In the genomic region with DNA sequence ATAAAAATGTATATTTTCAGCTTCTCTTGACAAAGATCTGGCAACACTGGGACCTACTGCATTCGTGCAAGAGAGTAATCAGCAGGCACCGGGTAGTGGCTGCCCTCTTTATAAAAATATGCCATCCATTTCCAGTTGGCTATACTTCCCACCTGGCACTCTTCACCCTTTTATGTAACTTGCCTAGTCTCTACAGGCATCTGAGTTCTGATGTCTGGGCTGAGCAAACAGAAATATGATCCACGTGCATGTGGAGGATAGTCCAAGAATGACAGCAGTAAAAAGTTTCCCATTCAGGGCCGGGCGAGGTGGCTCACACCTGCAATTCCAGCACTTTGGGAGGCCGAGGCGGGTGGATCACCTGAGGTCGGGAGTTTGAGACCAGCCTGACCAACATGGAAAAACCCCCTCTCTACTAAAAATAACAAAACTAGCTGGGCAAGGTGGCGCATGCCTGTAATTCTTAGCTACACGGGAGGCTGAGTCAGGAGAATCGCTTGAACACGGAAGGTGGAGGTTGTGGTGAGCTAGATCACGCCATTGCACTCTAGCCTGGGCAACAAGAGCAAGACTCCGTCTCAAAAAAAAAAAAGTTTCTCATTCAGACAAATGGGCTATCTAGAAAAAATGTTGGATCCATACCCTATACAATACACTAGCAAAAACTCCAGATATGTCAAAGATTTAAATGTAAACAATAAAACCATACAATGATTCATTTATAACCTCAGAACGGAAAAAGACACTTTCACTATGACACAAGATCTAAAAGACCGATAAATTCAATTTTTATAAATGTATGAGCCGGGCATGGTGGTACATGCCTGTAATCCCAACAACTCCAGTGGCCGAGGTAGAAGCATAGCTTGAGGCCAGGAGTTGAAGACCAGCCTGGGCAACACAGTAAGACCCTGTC, we compare ENCODE assay signal across 10 cellular contexts. TPM values are rescaled to one million over a fixed set of nuclear protein-coding genes. Genes with fewer than 3 reads are reported as not detected.
A peak's percentile ranks its signal among the peaks of the same experiment; 100 is the strongest.
DNase-seq lines count a peak whose midpoint lies in the region; ATAC-seq and TF ChIP-seq lines count a peak whose summit lies in the region.
"Had no signal": no experiment of that assay in that cellular context is flagged by ENCODE, and none has a peak within 500 bp of the region (broad histone marks: within the 10 kb centered on the region; RNA-seq: fewer than 3 reads in every experiment).

No MANE protein-coding gene starts in this region.

- H3K4me3 Mint-ChIP-seq in stimulated activated naive CD8-positive, alpha-beta T cell treated with anti-CD3 and anti-CD28 coated beads, Interleukin-15, Interleukin-2, amounts not matched to agents 100 ng/mL and 50 ng/mL, for 24 hours: peak overlapping the region; percentile 52
- H3K4me3 Mint-ChIP-seq in T-cell: peak overlapping the region; percentile 49 to 79 (median 64)

- no peak for TF ChIP-seq EP300 in esophagus muscularis mucosa (IDR thresholded peaks at IDR 0.05)

- H3K4me3 ChIP-seq in esophagus muscularis mucosa: no peak overlapping the region

- peak overlapping the region in 3 of 4 donors; percentile 96 to 98 (median 97) for H3K27ac ChIP-seq in esophagus muscularis mucosa (replicated peaks in 1 of 4)

- no peak for DNase-seq in stimulated activated naive CD8-positive, alpha-beta T cell treated with anti-CD3 and anti-CD28 coated beads, Interleukin-15, Interleukin-2, amounts not matched to agents 100 U/mL and 50 U/mL, for 24 hours
- DNase-seq in T-cell: no peak
- no peak for DNase-seq in esophagus muscularis mucosa (ENCODE audit: extremely low spot score)
- no peak for DNase-seq in globus pallidus (ENCODE audit: low spot score)
- DNase-seq in AML-193 (lab: John Stamatoyannopoulos, UW): no peak
- DNase-seq in germinal center (ENCODE audit: low spot score): no peak
- DNase-seq: NCI-H2227 treated with DMSO at 0.1 percent for 48 hours, posterior cingulate gyrus had no signal

- ATAC-seq in stimulated activated naive CD8-positive, alpha-beta T cell treated with anti-CD3 and anti-CD28 coated beads, Interleukin-15, Interleukin-2, amounts not matched to agents 100 U/mL and 50 U/mL, for 24 hours: no peak
- no peak for ATAC-seq in T-cell (replicated peaks in 1 of 4)
- no peak for ATAC-seq in GM18520 (IDR thresholded peaks at IDR 0.05; ENCODE audit: unreplicated experiment)

- CTCF ChIA-PET in T-cell (lab: Charles Lee): interaction anchor here (0.7 to 1.0 kb wide), 3 partner anchors 17 to 1758 kb away, joined by 3 read pairs; no protein-coding TSS in a partner anchor

- POLR2A ChIA-PET in T-cell (lab: Charles Lee): interaction anchor here in 1 of 2 donors (0.6 kb wide), 1 partner anchor 555 kb away, joined by 3 read pairs; no protein-coding TSS in a partner anchor

- no peaks in the 10 kb centered on the region for H3K27me3 ChIP-seq in esophagus muscularis mucosa

- peak overlapping the region; percentile 79 for H3K27ac Mint-ChIP-seq in stimulated activated naive CD8-positive, alpha-beta T cell treated with anti-CD3 and anti-CD28 coated beads, Interleukin-15, Interleukin-2, amounts not matched to agents 100 ng/mL and 50 ng/mL, for 24 hours
- peak overlapping the region; percentile 53 to 81 for H3K27ac Mint-ChIP-seq in T-cell

- 81% methylated on average over 18 of the region's 18 CpGs for WGBS in esophagus muscularis mucosa

- peaks cover 13% of the 10 kb centered on the region for H3K9me3 Mint-ChIP-seq in stimulated activated naive CD8-positive, alpha-beta T cell treated with anti-CD3 and anti-CD28 coated beads, Interleukin-15, Interleukin-2, amounts not matched to agents 100 ng/mL and 50 ng/mL, for 24 hours
- H3K9me3 Mint-ChIP-seq in T-cell: no peaks in the 10 kb centered on the region

- intact Hi-C loops in esophagus muscularis mucosa (cut with DNase I): no loop called here

- H3K4me1 ChIP-seq in esophagus muscularis mucosa: peaks cover 16 to 37% (median 36%) of the 10 kb centered on the region in 4 donors

- peaks cover 18% of the 10 kb centered on the region for H3K36me3 Mint-ChIP-seq in stimulated activated naive CD8-positive, alpha-beta T cell treated with anti-CD3 and anti-CD28 coated beads, Interleukin-15, Interleukin-2, amounts not matched to agents 100 ng/mL and 50 ng/mL, for 24 hours (ENCODE audit: low read depth)
- H3K36me3 Mint-ChIP-seq in T-cell: peaks cover 3% of the 10 kb centered on the region

- TF ChIP-seq CTCF in esophagus muscularis mucosa (IDR thresholded peaks at IDR 0.05): no peak

- H3K27me3 Mint-ChIP-seq in stimulated activated naive CD8-positive, alpha-beta T cell treated with anti-CD3 and anti-CD28 coated beads, Interleukin-15, Interleukin-2, amounts not matched to agents 100 ng/mL and 50 ng/mL, for 24 hours: no peaks in the 10 kb centered on the region
- H3K27me3 Mint-ChIP-seq in T-cell: no peaks in the 10 kb centered on the region

- H3K9me3 ChIP-seq in esophagus muscularis mucosa: no peaks in the 10 kb centered on the region

- TF ChIP-seq POLR2A in esophagus muscularis mucosa (IDR thresholded peaks at IDR 0.05; ENCODE audit: low read depth): no peak

- peaks cover 43% of the 10 kb centered on the region for H3K4me1 Mint-ChIP-seq in stimulated activated naive CD8-positive, alpha-beta T cell treated with anti-CD3 and anti-CD28 coated beads, Interleukin-15, Interleukin-2, amounts not matched to agents 100 ng/mL and 50 ng/mL, for 24 hours (ENCODE audit: low read depth)
- H3K4me1 Mint-ChIP-seq in T-cell: peaks cover 25 to 37% (median 30%) of the 10 kb centered on the region in 3 donors

- no peaks in the 10 kb centered on the region for H3K36me3 ChIP-seq in esophagus muscularis mucosa

RNA-seq across cellular contexts. Expression of gene SOS2, which starts 2.2 kb away (rescaled TPM):
- 10 to 100 TPM; 37.1 to 44.6 (median 40.2) TPM for total RNA-seq in T-cell
- total RNA-seq in esophagus muscularis mucosa: 10 to 100 TPM; 40.1 to 59.8 (median 46.7) TPM
